In the genomic region with DNA sequence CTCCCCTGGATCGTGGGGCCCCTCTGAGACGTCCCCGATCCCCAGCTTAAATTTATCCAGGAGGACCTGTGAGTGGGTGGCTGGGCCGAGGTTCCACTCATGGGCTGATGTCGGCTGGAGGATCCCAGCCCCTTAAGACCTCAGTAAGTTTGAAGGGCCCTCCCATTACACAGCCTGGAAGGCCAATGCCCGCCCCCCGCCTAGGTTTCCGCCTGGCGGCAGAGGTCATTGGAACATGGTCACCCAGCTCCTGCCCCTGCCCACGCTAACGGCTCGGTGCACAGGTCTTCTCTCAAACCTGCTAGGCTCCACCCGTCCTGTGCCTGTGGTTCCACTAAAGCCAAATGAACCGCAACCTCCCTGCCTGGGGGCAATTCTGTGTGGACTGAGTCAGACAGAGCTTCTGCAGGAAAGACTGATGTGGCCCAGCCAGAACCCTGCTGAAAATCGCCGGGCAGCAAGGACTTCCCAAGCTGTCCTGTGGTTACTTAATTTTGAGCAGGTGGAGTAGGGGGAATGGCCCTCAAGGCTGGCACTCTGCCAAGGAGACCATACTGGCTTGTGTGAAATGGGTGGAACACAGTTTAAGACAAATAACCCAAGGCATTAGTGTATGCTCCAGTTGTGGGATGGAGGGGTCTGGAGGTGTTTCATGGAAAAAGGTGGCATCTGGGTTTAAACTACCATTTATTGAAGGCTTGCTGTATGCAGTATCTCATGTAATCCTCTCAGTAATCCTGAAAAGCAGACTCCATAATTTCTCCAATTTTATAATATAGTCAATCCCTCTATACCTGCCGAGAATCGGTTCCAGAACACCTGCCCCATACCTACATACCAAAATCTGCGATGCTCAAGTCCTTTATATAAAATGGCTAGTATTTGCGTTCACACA, we compare ENCODE assay signal across 8 cellular contexts. TPM values are rescaled to one million over a fixed set of nuclear protein-coding genes. Genes with fewer than 3 reads are reported as not detected.
A peak's percentile ranks its signal among the peaks of the same experiment; 100 is the strongest.
DNase-seq lines count a peak whose midpoint lies in the region; ATAC-seq and TF ChIP-seq lines count a peak whose summit lies in the region.

No MANE protein-coding gene starts in this region.

- peak; percentile 21 for DNase-seq in NCI-H1092 treated with DMSO at 0.1 percent for 48 hours (lab: John Stamatoyannopoulos, UW)
- no peak for DNase-seq in NCI-H1092 (lab: John Stamatoyannopoulos, UW)
- peak; percentile 7 for DNase-seq in activated T-helper 1 cell treated with Interleukin-2 at 50 U/mL for 16 hours (ENCODE audit: low read depth)
- DNase-seq in fibroblast of the conjunctiva (ENCODE audit: low read depth): peak; percentile 55
- no peak for DNase-seq in vagina (ENCODE audit: extremely low spot score in 2 of 2)

- H3K27me3 ChIP-seq in OCI-LY3 (ENCODE audit: low read depth, low read length): no peaks in the 10 kb centered on the region
- no peaks in the 10 kb centered on the region for H3K27me3 ChIP-seq in neutrophil
- H3K27me3 ChIP-seq in vagina: no peaks in the 10 kb centered on the region

- peaks cover 5% of the 10 kb centered on the region; the same call in 1 of the 2 replicates for H4K20me1 ChIP-seq in OCI-LY3 (ENCODE audit: insufficient read depth, low read length)

- peak overlapping the region; percentile 98 for H3K4me2 ChIP-seq in OCI-LY3 (ENCODE audit: low read length)

- no peak for TF ChIP-seq POLR2A in vagina (IDR thresholded peaks at IDR 0.05)

- H3K4me3 ChIP-seq in OCI-LY3 (ENCODE audit: low read length) (peak overlapping the region; percentile 81), neutrophil (ENCODE audit: low read depth in 1 of 2, low read length in 1 of 2) (peak overlapping the region; percentile 78 to 81), vagina (peak overlapping the region; percentile 64 to 88)

- intact Hi-C loops in vagina (cut with DNase I): no loop called here

- H3K9me3 ChIP-seq in OCI-LY3 (ENCODE audit: insufficient read depth, low read length) (no peaks in the 10 kb centered on the region), neutrophil (no peaks in the 10 kb centered on the region), vagina (no peaks in the 10 kb centered on the region)

- peak overlapping the region; percentile 93 for H2AFZ ChIP-seq in OCI-LY3 (ENCODE audit: low read depth, low read length)

- peak; percentile 9 for ATAC-seq in HG03159 (IDR thresholded peaks at IDR 0.05; ENCODE audit: unreplicated experiment)

- H3K27ac ChIP-seq in OCI-LY3 (ENCODE audit: low read length): no peak overlapping the region
- peak overlapping the region; percentile 68 for H3K27ac ChIP-seq in neutrophil
- H3K27ac ChIP-seq in vagina: peak overlapping the region; percentile 89

- TF ChIP-seq CTCF in OCI-LY3 (IDR thresholded peaks at IDR 0.05; ENCODE audit: low read depth, low read length) (no peak), neutrophil (IDR thresholded peaks at IDR 0.05) (no peak), vagina (IDR thresholded peaks at IDR 0.05) (no peak)

- peaks cover 7% of the 10 kb centered on the region for H3K4me1 ChIP-seq in OCI-LY3 (ENCODE audit: low read length)
- peaks cover 23 to 27% of the 10 kb centered on the region in 2 experiments for H3K4me1 ChIP-seq in neutrophil (ENCODE audit: control insufficient read depth in 1 of 2, insufficient read depth in 1 of 2, low read depth in 1 of 2, low read length in 1 of 2)
- H3K4me1 ChIP-seq in vagina: peaks cover 27% of the 10 kb centered on the region

- no peaks in the 10 kb centered on the region for H3K36me3 ChIP-seq in OCI-LY3 (replicated peaks; ENCODE audit: low read depth, low read length)
- no peaks in the 10 kb centered on the region for H3K36me3 ChIP-seq in neutrophil
- no peaks in the 10 kb centered on the region for H3K36me3 ChIP-seq in vagina

- H3K9ac ChIP-seq in OCI-LY3 (ENCODE audit: low read length): peak overlapping the region; percentile 64

- H3K79me2 ChIP-seq in OCI-LY3 (ENCODE audit: low read length): peaks cover 30% of the 10 kb centered on the region

RNA-seq across cellular contexts. Expression of gene NT5DC3, which starts 0.9 kb away (rescaled TPM):
- 5.2 TPM for total RNA-seq in vagina

Comparison
In these comparisons a context has a peak if more than half of its experiments do, and no peak if none do; other contexts are left out.
1. DNase-seq: peak in NCI-H1092 treated with DMSO at 0.1 percent for 48 hours (single experiment), activated T-helper 1 cell treated with Interleukin-2 at 50 U/mL for 16 hours (single experiment) and fibroblast of the conjunctiva (single experiment); none in NCI-H1092 (single experiment) and vagina (0 of 2).
2. Peak in every context shown above with its lines, with median percentiles within 50 percentile points of each other: H3K4me3 ChIP-seq.